1 cellular context compared by ENCODE assay signal in the genomic region with DNA sequence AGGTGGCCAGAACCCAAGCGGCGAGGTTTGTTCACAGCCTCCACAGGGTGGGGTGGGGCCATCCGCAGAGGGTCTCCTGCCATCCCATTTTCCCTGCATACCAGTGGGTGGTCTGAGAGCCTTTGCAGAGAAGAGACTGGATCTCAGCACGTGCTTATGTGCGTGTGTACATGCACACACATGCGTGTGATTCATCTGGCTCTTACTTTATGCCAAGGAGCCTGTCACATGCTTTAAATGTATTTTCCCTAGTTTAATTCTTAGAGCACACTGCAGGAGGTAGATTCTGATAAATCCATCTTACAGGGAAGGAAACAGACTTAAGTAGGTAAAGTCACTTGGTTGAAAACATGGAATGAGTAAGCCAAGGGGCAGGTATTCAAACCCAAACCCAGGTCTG.
TF ChIP-seq lines count a peak whose summit lies in the region.

No MANE protein-coding gene starts in this region.

TF ChIP-seq in HepG2, 621 proteins besides CTCF, POLR2A, EP300 and RAD21 (continued from another document):
- TF ChIP-seq, protein P1, sequence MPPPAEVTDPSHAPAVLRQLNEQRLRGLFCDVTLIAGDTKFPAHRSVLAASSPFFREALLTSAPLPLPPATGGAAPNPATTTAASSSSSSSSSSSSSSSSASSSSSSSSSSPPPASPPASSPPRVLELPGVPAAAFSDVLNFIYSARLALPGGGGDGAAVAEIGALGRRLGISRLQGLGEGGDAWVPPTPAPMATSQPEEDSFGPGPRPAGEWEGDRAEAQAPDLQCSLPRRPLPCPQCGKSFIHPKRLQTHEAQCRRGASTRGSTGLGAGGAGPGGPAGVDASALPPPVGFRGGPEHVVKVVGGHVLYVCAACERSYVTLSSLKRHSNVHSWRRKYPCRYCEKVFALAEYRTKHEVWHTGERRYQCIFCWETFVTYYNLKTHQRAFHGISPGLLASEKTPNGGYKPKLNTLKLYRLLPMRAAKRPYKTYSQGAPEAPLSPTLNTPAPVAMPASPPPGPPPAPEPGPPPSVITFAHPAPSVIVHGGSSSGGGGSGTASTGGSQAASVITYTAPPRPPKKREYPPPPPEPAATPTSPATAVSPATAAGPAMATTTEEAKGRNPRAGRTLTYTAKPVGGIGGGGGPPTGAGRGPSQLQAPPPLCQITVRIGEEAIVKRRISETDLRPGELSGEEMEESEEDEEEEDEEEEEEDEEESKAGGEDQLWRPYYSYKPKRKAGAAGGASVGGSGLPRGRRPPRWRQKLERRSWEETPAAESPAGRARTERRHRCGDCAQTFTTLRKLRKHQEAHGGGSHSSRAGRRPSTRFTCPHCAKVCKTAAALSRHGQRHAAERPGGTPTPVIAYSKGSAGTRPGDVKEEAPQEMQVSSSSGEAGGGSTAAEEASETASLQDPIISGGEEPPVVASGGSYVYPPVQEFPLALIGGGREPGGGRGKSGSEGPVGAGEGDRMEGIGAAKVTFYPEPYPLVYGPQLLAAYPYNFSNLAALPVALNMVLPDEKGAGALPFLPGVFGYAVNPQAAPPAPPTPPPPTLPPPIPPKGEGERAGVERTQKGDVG (CRISPR knock-in tag; IDR thresholded peaks at IDR 0.05; ENCODE audit: borderline replicate concordance): no peak
- TF ChIP-seq ZNF337 (CRISPR knock-in tag; IDR thresholded peaks at IDR 0.05; ENCODE audit: borderline replicate concordance, low read depth) (no peak), IRX3 (CRISPR knock-in tag; IDR thresholded peaks at IDR 0.05; ENCODE audit: borderline replicate concordance, low read depth) (no peak)
TF ChIP-seq in HepG2: peak in this region for 0.
